21 cellular contexts compared by ENCODE assay signal in the genomic region with DNA sequence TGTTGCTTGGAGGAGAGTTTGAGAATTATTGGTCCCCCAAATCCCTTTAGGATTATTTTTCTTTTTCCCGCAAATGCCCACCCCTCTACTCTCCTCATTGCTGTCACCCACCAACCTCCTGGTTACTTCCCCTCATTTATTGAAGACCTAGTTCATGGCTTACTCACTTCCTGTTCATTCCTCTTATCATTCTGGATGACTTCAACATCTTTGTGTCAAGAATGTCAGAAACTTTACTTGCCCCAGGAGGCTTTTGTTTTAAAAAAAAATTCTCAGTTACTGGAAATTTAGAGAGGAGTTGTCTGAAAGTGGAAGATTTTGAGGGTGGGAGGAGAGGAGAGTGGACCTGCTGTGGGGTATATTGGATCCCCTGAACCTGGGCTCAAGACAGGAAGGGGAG.
"Had no signal": no experiment of that assay in that cellular context is flagged by ENCODE, and none has a peak within 500 bp of the region (broad histone marks: within the 10 kb centered on the region; RNA-seq: fewer than 3 reads in every experiment).

No MANE protein-coding gene starts in this region.

- H3K4me3 ChIP-seq: cardiac muscle cell, left lung, ovary, prostate gland, spleen, testis had no signal

- H3K27me3 ChIP-seq: ovary, spleen, testis had no signal

- H3K4me1 ChIP-seq: left lung, prostate gland, spleen, testis had no signal

- H3K27me3 Mint-ChIP-seq: activated CD4-positive, alpha-beta T cell treated with anti-CD3 and anti-CD28 coated beads, Interleukin-2, amount 10 ng/mL, durations not matched to agents 7 days and 5 days; activated CD8-positive, alpha-beta memory T cell treated with anti-CD3 and anti-CD28 coated beads, Interleukin-2, amount 10 ng/mL, durations not matched to agents 7 days and 5 days; activated naive CD4-positive, alpha-beta T cell treated with anti-CD3 and anti-CD28 coated beads, Interleukin-2, amount 10 ng/mL, durations not matched to agents 7 days and 5 days had no signal

- ATAC-seq: activated CD8-positive, alpha-beta memory T cell treated with anti-CD3 and anti-CD28 coated beads, Interleukin-2, amount 10 ng/mL, durations not matched to agents 7 days and 5 days; activated CD8-positive, alpha-beta T cell treated with anti-CD3 and anti-CD28 coated beads for 36 hours; left lung; natural killer cell treated with Interleukin-12 subunit alpha and Interleukin-12 subunit beta and Interleukin-15 and Interleukin-18, amount 100 ng/mL, for 72 hours; T-helper 17 cell had no signal

- H3K9me3 Mint-ChIP-seq: activated CD4-positive, alpha-beta T cell treated with anti-CD3 and anti-CD28 coated beads, Interleukin-2, amount 10 ng/mL, durations not matched to agents 7 days and 5 days; activated CD8-positive, alpha-beta T cell treated with anti-CD3 and anti-CD28 coated beads for 36 hours; activated naive CD4-positive, alpha-beta T cell treated with anti-CD3 and anti-CD28 coated beads, Interleukin-2, amount 10 ng/mL, durations not matched to agents 7 days and 5 days; natural killer cell treated with Interleukin-12 subunit alpha and Interleukin-12 subunit beta and Interleukin-15 and Interleukin-18, amount 100 ng/mL, for 72 hours had no signal

- H3K4me1 Mint-ChIP-seq: activated CD4-positive, alpha-beta T cell treated with anti-CD3 and anti-CD28 coated beads, Interleukin-2, amount 10 ng/mL, durations not matched to agents 7 days and 5 days; activated CD8-positive, alpha-beta memory T cell treated with anti-CD3 and anti-CD28 coated beads, Interleukin-2, amount 10 ng/mL, durations not matched to agents 7 days and 5 days; activated naive CD4-positive, alpha-beta T cell treated with anti-CD3 and anti-CD28 coated beads, Interleukin-2, amount 10 ng/mL, durations not matched to agents 7 days and 5 days; T-helper 17 cell had no signal

- H3K36me3 ChIP-seq: cardiac muscle cell, left lung, ovary, prostate gland, spleen had no signal

- H3K9me3 ChIP-seq: left lung, ovary, prostate gland, spleen, testis had no signal

- H3K36me3 Mint-ChIP-seq: activated CD8-positive, alpha-beta memory T cell treated with anti-CD3 and anti-CD28 coated beads, Interleukin-2, amount 10 ng/mL, durations not matched to agents 7 days and 5 days; activated naive CD4-positive, alpha-beta T cell treated with anti-CD3 and anti-CD28 coated beads, Interleukin-2, amount 10 ng/mL, durations not matched to agents 7 days and 5 days; natural killer cell treated with Interleukin-12 subunit alpha and Interleukin-12 subunit beta and Interleukin-15 and Interleukin-18, amount 100 ng/mL, for 72 hours had no signal

- H3K27ac Mint-ChIP-seq: activated CD4-positive, alpha-beta T cell treated with anti-CD3 and anti-CD28 coated beads, Interleukin-2, amount 10 ng/mL, durations not matched to agents 7 days and 5 days; activated CD8-positive, alpha-beta memory T cell treated with anti-CD3 and anti-CD28 coated beads, Interleukin-2, amount 10 ng/mL, durations not matched to agents 7 days and 5 days; activated CD8-positive, alpha-beta T cell treated with anti-CD3 and anti-CD28 coated beads for 36 hours; activated naive CD4-positive, alpha-beta T cell treated with anti-CD3 and anti-CD28 coated beads, Interleukin-2, amount 10 ng/mL, durations not matched to agents 7 days and 5 days; natural killer cell treated with Interleukin-12 subunit alpha and Interleukin-12 subunit beta and Interleukin-15 and Interleukin-18, amount 100 ng/mL, for 72 hours; T-helper 17 cell had no signal

- H3K4me3 Mint-ChIP-seq: activated CD4-positive, alpha-beta T cell treated with anti-CD3 and anti-CD28 coated beads, Interleukin-2, amount 10 ng/mL, durations not matched to agents 7 days and 5 days; activated CD8-positive, alpha-beta memory T cell treated with anti-CD3 and anti-CD28 coated beads, Interleukin-2, amount 10 ng/mL, durations not matched to agents 7 days and 5 days; activated CD8-positive, alpha-beta T cell treated with anti-CD3 and anti-CD28 coated beads for 36 hours; activated naive CD4-positive, alpha-beta T cell treated with anti-CD3 and anti-CD28 coated beads, Interleukin-2, amount 10 ng/mL, durations not matched to agents 7 days and 5 days; natural killer cell treated with Interleukin-12 subunit alpha and Interleukin-12 subunit beta and Interleukin-15 and Interleukin-18, amount 100 ng/mL, for 72 hours; T-helper 17 cell had no signal

- DNase-seq: activated CD4-positive, alpha-beta T cell treated with anti-CD3 and anti-CD28 coated beads, Interleukin-2, amount 10 ng/mL, durations not matched to agents 7 days and 5 days; activated CD4-positive, CD25-positive, alpha-beta regulatory T cell treated with anti-CD3 and anti-CD28 coated beads, Interleukin-2, amount 50 U/mL, for 72 hours; activated CD8-positive, alpha-beta memory T cell treated with anti-CD3 and anti-CD28 coated beads, Interleukin-2, amount 10 ng/mL, durations not matched to agents 7 days and 5 days; activated CD8-positive, alpha-beta T cell treated with anti-CD3 and anti-CD28 coated beads for 36 hours; activated effector memory CD4-positive, alpha-beta T cell treated with anti-CD3 and anti-CD28 coated beads, Interleukin-2, amount 50 U/mL, for 16 hours; activated naive CD4-positive, alpha-beta T cell treated with anti-CD3 and anti-CD28 coated beads, Interleukin-2, amount 10 ng/mL, durations not matched to agents 7 days and 5 days; activated T-cell treated with anti-CD3 and anti-CD28 coated beads for 4 hours; amygdala; cortex of kidney; erythroblast; left lung; ovary; spleen; stimulated activated CD4-positive, alpha-beta T cell treated with anti-CD3 and anti-CD28 coated beads, Interleukin-4, amount 100 ng/mL, for 1 hour; stimulated activated naive CD4-positive, alpha-beta T cell; T-helper 17 cell; testis had no signal

- H3K27ac ChIP-seq: cardiac muscle cell, left lung, ovary, prostate gland, spleen, testis, VCaP had no signal
